Comparison of ENCODE assay signal across 10 cellular contexts in the genomic region with DNA sequence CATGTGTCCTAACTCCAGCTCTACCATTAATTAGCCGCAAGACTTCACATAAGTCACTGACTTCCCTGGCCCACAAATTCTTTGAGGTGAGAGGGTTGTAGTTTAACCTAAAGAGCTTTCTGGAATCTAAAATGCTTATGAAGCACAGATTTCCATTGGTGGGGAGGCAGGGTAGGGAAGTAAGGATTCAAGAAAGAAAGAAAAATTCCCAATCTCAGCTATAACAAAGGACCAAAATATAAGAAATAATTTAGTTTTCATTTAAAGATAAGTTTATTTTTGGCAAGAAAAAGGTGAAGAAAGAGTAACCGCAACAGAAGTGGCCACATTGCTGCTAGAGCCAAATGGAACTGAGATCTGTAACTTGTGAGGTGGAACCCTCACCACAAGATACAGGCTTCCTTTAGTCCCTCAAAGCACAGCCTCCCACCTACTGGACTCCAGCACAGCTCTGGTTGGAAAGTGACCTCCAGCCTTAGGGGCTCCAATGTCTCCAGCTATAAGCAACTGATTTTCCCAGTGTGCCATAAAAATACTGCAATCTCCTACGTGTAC. TPM values are rescaled to one million over a fixed set of nuclear protein-coding genes. Genes with fewer than 3 reads are reported as not detected.
DNase-seq lines count a peak whose midpoint lies in the region; ATAC-seq, FAIRE-seq and TF ChIP-seq lines count a peak whose summit lies in the region.
"Had no signal": no experiment of that assay in that cellular context is flagged by ENCODE, and none has a peak within 500 bp of the region (broad histone marks: within the 10 kb centered on the region; RNA-seq: fewer than 3 reads in every experiment).

No MANE protein-coding gene starts in this region.

- peaks cover 6 to 30% (median 15%) of the 10 kb centered on the region in 5 donors for H3K36me3 Mint-ChIP-seq in naive thymus-derived CD4-positive, alpha-beta T cell

- DNase-seq in GM12891 (ENCODE audit: insufficient read length, low spot score), result no peak
- DNase-seq in naive thymus-derived CD4-positive, alpha-beta T cell, result no peak
- no peak for DNase-seq in GM19240 (ENCODE audit: insufficient read length, low spot score)
- DNase-seq in cerebellum (ENCODE audit: low spot score), result no peak
- no peak for DNase-seq in DMS 273 treated with DMSO at 0.1 percent for 48 hours (lab: John Stamatoyannopoulos, UW)
- DNase-seq: NCI-H1092 treated with DMSO at 0.1 percent for 48 hours, SK-N-SH had no signal

- no peaks in the 10 kb centered on the region for H4K20me1 ChIP-seq in SU-DHL-6 (ENCODE audit: low read depth, low read length)

- H3K4me1 ChIP-seq in naive thymus-derived CD4-positive, alpha-beta T cell (ENCODE audit: control insufficient read depth in 2 of 2, insufficient read depth in 2 of 2, low read length in 2 of 2), result peaks cover 94% of the 10 kb centered on the region in 2 donors

- peak overlapping the region; percentile 51 to 83 (median 76) for H3K4me3 Mint-ChIP-seq in naive thymus-derived CD4-positive, alpha-beta T cell

- H3K36me3 ChIP-seq in SU-DHL-6 (ENCODE audit: low read length), result no peaks in the 10 kb centered on the region
- H3K36me3 ChIP-seq in naive thymus-derived CD4-positive, alpha-beta T cell (ENCODE audit: control insufficient read depth in 2 of 3, insufficient read depth in 3 of 3, low read length in 3 of 3), result peaks cover 0 to 9% (median 5%) of the 10 kb centered on the region in 3 experiments

- no peaks in the 10 kb centered on the region for H3K9me3 ChIP-seq in SU-DHL-6 (ENCODE audit: insufficient read depth, low read length)
- no peaks in the 10 kb centered on the region for H3K9me3 ChIP-seq in naive thymus-derived CD4-positive, alpha-beta T cell (ENCODE audit: control insufficient read depth in 2 of 3, low read length in 3 of 3)
- H3K9me3 ChIP-seq: SK-N-SH had no signal

- peaks cover 32% of the 10 kb centered on the region for H3K79me2 ChIP-seq in SU-DHL-6 (ENCODE audit: insufficient read depth, low read length)

- peak overlapping the region; percentile 95 for H3K27ac ChIP-seq in SU-DHL-6 (ENCODE audit: low read depth, low read length)
- H3K27ac ChIP-seq in naive thymus-derived CD4-positive, alpha-beta T cell (ENCODE audit: low read depth, low read length), result peak overlapping the region; percentile 85

- 0 out of 2 replicates have a peak, but pooled peaks have one; percentile 34 for TF ChIP-seq POLR2A in GM12891 (IDR thresholded peaks at IDR 0.05; ENCODE audit: low read depth, low read length)

- H3K4me3 ChIP-seq in SU-DHL-6 (ENCODE audit: insufficient read depth, low read length, poor library complexity, severe bottlenecking), result peak overlapping the region; percentile 28
- H3K4me3 ChIP-seq in naive thymus-derived CD4-positive, alpha-beta T cell (ENCODE audit: low read length), result peak overlapping the region; percentile 48

- no peak overlapping the region for H2AFZ ChIP-seq in SU-DHL-6 (ENCODE audit: low read depth, low read length, severe bottlenecking)

- peak; percentile 92 for FAIRE-seq in GM12891 (lab: Jason Lieb, UNC)

- H3K4me2 ChIP-seq in SU-DHL-6 (ENCODE audit: low read depth, low read length, poor library complexity, severe bottlenecking), result peak overlapping the region; percentile 92
- H3K4me2 ChIP-seq: SK-N-SH had no signal

- H3K27ac Mint-ChIP-seq in naive thymus-derived CD4-positive, alpha-beta T cell, result peak overlapping the region; percentile 77 to 99 (median 99)

- peaks cover 95% of the 10 kb centered on the region for H3F3A ChIP-seq in SU-DHL-6 (ENCODE audit: insufficient read depth)

- H3K4me1 Mint-ChIP-seq in naive thymus-derived CD4-positive, alpha-beta T cell, result peaks cover 57 to 98% (median 92%) of the 10 kb centered on the region in 7 donors

- ATAC-seq in GM21619 (IDR thresholded peaks at IDR 0.05; ENCODE audit: unreplicated experiment) (peak; percentile 37), HG03457 (IDR thresholded peaks at IDR 0.05; ENCODE audit: unreplicated experiment) (no peak)
- ATAC-seq in naive thymus-derived CD4-positive, alpha-beta T cell, result no peak

- intact Hi-C loops in naive thymus-derived CD4-positive, alpha-beta T cell (cut with micrococcal nuclease), result no loop called here

- no peak for TF ChIP-seq CTCF in SU-DHL-6 (IDR thresholded peaks at IDR 0.05; ENCODE audit: insufficient read depth, low read length, poor library complexity, severe bottlenecking)

- no peaks in the 10 kb centered on the region for H3K27me3 Mint-ChIP-seq in naive thymus-derived CD4-positive, alpha-beta T cell

- H3K9me2 ChIP-seq in SU-DHL-6 (replicated peaks; ENCODE audit: insufficient read depth, low read length), result no peaks in the 10 kb centered on the region
- H3K9me2 ChIP-seq: SK-N-SH had no signal

- no peaks in the 10 kb centered on the region for H3K9me3 Mint-ChIP-seq in naive thymus-derived CD4-positive, alpha-beta T cell

- CTCF ChIA-PET in naive thymus-derived CD4-positive, alpha-beta T cell (lab: Charles Lee), result interaction anchor here (0.6 to 10.0 kb wide), 9 partner anchors 7 to 705 kb away, joined by 3 to 385 read pairs (median 3); partner anchors contain the start of gene DAD1

- POLR2A ChIA-PET in naive thymus-derived CD4-positive, alpha-beta T cell (lab: Charles Lee), result interaction anchor here (0.6 to 11.7 kb wide), 19 partner anchors 10 to 1308 kb away, joined by 3 to 223 read pairs (median 3); partner anchors contain the start of genes DAD1 and LRP10

- peak overlapping the region; percentile 62 for H3K9ac ChIP-seq in SU-DHL-6 (ENCODE audit: low read length)
- H3K9ac ChIP-seq: SK-N-SH had no signal

- no peaks in the 10 kb centered on the region for H3K27me3 ChIP-seq in SU-DHL-6 (ENCODE audit: low read length)
- H3K27me3 ChIP-seq in naive thymus-derived CD4-positive, alpha-beta T cell (ENCODE audit: control insufficient read depth in 2 of 2, insufficient read depth in 2 of 2, low read length in 2 of 2), result no peaks in the 10 kb centered on the region

TF ChIP-seq in GM12891, 5 proteins besides CTCF, POLR2A, EP300 and RAD21:
- TF ChIP-seq TAF1 (IDR thresholded peaks at IDR 0.05; ENCODE audit: low read depth, low read length) (no peak), SPI1 (IDR thresholded peaks at IDR 0.05; ENCODE audit: low read depth, low read length) (peak; percentile 66), POU2F2 (IDR thresholded peaks at IDR 0.05; ENCODE audit: low read depth, low read length) (no peak), POLR2AphosphoS5 (IDR thresholded peaks at IDR 0.05; ENCODE audit: low read depth, low read length) (peak; percentile 57; the same call in 1 of the 2 replicates), PAX5 (IDR thresholded peaks at IDR 0.05; ENCODE audit: insufficient read depth, low read length, severe bottlenecking) (peak; percentile 20)

RNA-seq across cellular contexts. Expression of gene DAD1, which starts 23.6 kb away (rescaled TPM):
- polyA plus RNA-seq in GM12891 (2012; ENCODE audit: low read depth, missing spikeins), result 280 TPM
- total RNA-seq in naive thymus-derived CD4-positive, alpha-beta T cell, result 100 to 1,000 TPM in 3 of 5 experiments, 10 to 100 TPM in 2; 68.8 to 157 (median 117) TPM
- polyA plus RNA-seq in naive thymus-derived CD4-positive, alpha-beta T cell, result 100 to 1,000 TPM; 766 to 777 TPM
- 77.2 TPM for total RNA-seq in cerebellum

RNA-seq across cellular contexts. Expression of gene ABHD4, which starts 32.6 kb away (rescaled TPM):
- polyA plus RNA-seq in GM12891 (2012; ENCODE audit: low read depth, missing spikeins), result 7.3 TPM
- 10 to 100 TPM; 10.5 to 16.3 (median 14.7) TPM for total RNA-seq in naive thymus-derived CD4-positive, alpha-beta T cell
- polyA plus RNA-seq in naive thymus-derived CD4-positive, alpha-beta T cell, result 10 to 100 TPM in 1 of 2 donors, 1 to 10 TPM in 1; 6.7 to 10.1 TPM
- total RNA-seq in cerebellum, result 6.1 TPM
